In genomic region chr9:131274674-131275331, GRCh38 we compare ENCODE assay signal across 9 cellular contexts. TPM values are rescaled to one million over a fixed set of nuclear protein-coding genes. Genes with fewer than 3 reads are reported as not detected.
DNase-seq lines count a peak whose midpoint lies in the region; ATAC-seq, FAIRE-seq and TF ChIP-seq lines count a peak whose summit lies in the region.
"Had no signal": no experiment of that assay in that cellular context is flagged by ENCODE, and none has a peak within 500 bp of the region (broad histone marks: within the 10 kb centered on the region; RNA-seq: fewer than 3 reads in every experiment).

No MANE protein-coding gene starts in this region.

- no peak for TF ChIP-seq CTCF in glutamatergic neuron (IDR thresholded peaks at IDR 0.05; ENCODE audit: partially characterized antibody, unreplicated experiment)

- H3K36me3 ChIP-seq in SK-N-MC (ENCODE audit: insufficient read depth, low read length) (no peaks in the 10 kb centered on the region), small intestine (ENCODE audit: control insufficient read depth in 2 of 2, insufficient read depth in 2 of 2, low read length in 2 of 2) (no peaks in the 10 kb centered on the region), SJCRH30 (no peaks in the 10 kb centered on the region)

- DNase-seq in SK-N-MC (ENCODE audit: low read depth, low spot score) (no peak), glutamatergic neuron (no peak), small intestine (no peak), RKO (ENCODE audit: low spot score) (no peak), NCI-H2196 treated with DMSO at 0.1 percent for 48 hours (lab: John Stamatoyannopoulos, UW; ENCODE audit: unreplicated experiment) (no peak), SJCRH30 (no peak)
- DNase-seq: NCI-H1048 had no signal

- H3K27me3 ChIP-seq in small intestine (ENCODE audit: control insufficient read depth in 2 of 2, insufficient read depth in 2 of 2, low read length in 2 of 2) (no peaks in the 10 kb centered on the region), SJCRH30 (peaks cover 8% of the 10 kb centered on the region; the same call in 1 of the 2 replicates)

- ATAC-seq in GM18511 (IDR thresholded peaks at IDR 0.05; ENCODE audit: unreplicated experiment), result peak; percentile 30
- ATAC-seq in GM19351 (IDR thresholded peaks at IDR 0.05; ENCODE audit: unreplicated experiment), result no peak

- H3K4me3 ChIP-seq in SK-N-MC (no peak overlapping the region), small intestine (ENCODE audit: low read depth in 1 of 2, low read length in 2 of 2) (peak overlapping the region; percentile 67 to 72), SJCRH30 (no peak overlapping the region)

- 63 to 76% (median 66%) methylated on average over 18 of the region's 18 CpGs for WGBS in small intestine, 3 donors

- peak overlapping the region; percentile 92 for H3K4me3 Mint-ChIP-seq in glutamatergic neuron (ENCODE audit: unreplicated experiment)

- H3K36me3 Mint-ChIP-seq in glutamatergic neuron (ENCODE audit: unreplicated experiment), result no peaks in the 10 kb centered on the region

- H3K27ac ChIP-seq in SK-N-MC, result no peak overlapping the region
- H3K27ac ChIP-seq in small intestine (ENCODE audit: low read depth in 1 of 2, low read length in 1 of 2), result peak overlapping the region; percentile 57 to 94
- H3K27ac ChIP-seq in SJCRH30, result no peak overlapping the region

- peaks cover 7% of the 10 kb centered on the region for H3K9me3 Mint-ChIP-seq in glutamatergic neuron (ENCODE audit: unreplicated experiment)

- peaks cover 30% of the 10 kb centered on the region for H3K4me1 Mint-ChIP-seq in glutamatergic neuron (ENCODE audit: low read depth, unreplicated experiment)

- H3K9me3 ChIP-seq in SK-N-MC (ENCODE audit: low read depth, low read length) (no peaks in the 10 kb centered on the region), small intestine (ENCODE audit: control insufficient read depth, low read depth) (no peaks in the 10 kb centered on the region), SJCRH30 (replicated peaks) (no peaks in the 10 kb centered on the region)

- H3K27ac Mint-ChIP-seq in glutamatergic neuron (ENCODE audit: unreplicated experiment), result no peak overlapping the region

- H3K4me1 ChIP-seq in small intestine (ENCODE audit: control insufficient read depth in 2 of 2, insufficient read depth in 1 of 2, low read depth in 1 of 2, low read length in 1 of 2) (peaks cover 0 to 8% of the 10 kb centered on the region in 2 donors), SJCRH30 (peaks cover 7% of the 10 kb centered on the region; the same call in 1 of the 2 replicates)

- peak overlapping the region; percentile 2 for H3K9ac ChIP-seq in SK-N-MC (ENCODE audit: insufficient read length)

- peaks cover 5% of the 10 kb centered on the region for H3K27me3 Mint-ChIP-seq in glutamatergic neuron (ENCODE audit: unreplicated experiment)

- no peak for FAIRE-seq in small intestine (lab: Jason Lieb, UNC)

RNA-seq across cellular contexts. Expression of gene FAM78A, which starts 1.5 kb away (rescaled TPM):
- 14.9 TPM for total RNA-seq in glutamatergic neuron (ENCODE audit: unreplicated experiment)
- polyA plus RNA-seq in small intestine, result 1 to 10 TPM in 2 of 3 donors, under 1 TPM in 1; 0.89 to 3.2 (median 1.9) TPM
- total RNA-seq in SJCRH30 (2014; rRNA removed; shearing (Covaris generic)), result 2.2 and 2.4 TPM in 2 replicates

RNA-seq across cellular contexts. Expression of gene PLPP7, which starts 14.7 kb away (rescaled TPM):
- total RNA-seq in glutamatergic neuron (ENCODE audit: unreplicated experiment), result 17.3 TPM
- polyA plus RNA-seq in small intestine, result 1 to 10 TPM in 1 of 3 donors, under 1 TPM in 1, not detected in 1; 0.54 to 1.9 TPM
- total RNA-seq in SJCRH30 (2014; rRNA removed; shearing (Covaris generic)), result 1.8 TPM in 2 replicates

Comparison
In these comparisons a context has a peak if more than half of its experiments do, and no peak if none do; other contexts are left out.
1. H3K27ac ChIP-seq: peak in small intestine (2 of 2); none in SK-N-MC (single experiment) and SJCRH30 (single experiment).
2. H3K4me3 ChIP-seq: peak in small intestine (2 of 2); none in SK-N-MC (single experiment) and SJCRH30 (single experiment).